In the genomic region with DNA sequence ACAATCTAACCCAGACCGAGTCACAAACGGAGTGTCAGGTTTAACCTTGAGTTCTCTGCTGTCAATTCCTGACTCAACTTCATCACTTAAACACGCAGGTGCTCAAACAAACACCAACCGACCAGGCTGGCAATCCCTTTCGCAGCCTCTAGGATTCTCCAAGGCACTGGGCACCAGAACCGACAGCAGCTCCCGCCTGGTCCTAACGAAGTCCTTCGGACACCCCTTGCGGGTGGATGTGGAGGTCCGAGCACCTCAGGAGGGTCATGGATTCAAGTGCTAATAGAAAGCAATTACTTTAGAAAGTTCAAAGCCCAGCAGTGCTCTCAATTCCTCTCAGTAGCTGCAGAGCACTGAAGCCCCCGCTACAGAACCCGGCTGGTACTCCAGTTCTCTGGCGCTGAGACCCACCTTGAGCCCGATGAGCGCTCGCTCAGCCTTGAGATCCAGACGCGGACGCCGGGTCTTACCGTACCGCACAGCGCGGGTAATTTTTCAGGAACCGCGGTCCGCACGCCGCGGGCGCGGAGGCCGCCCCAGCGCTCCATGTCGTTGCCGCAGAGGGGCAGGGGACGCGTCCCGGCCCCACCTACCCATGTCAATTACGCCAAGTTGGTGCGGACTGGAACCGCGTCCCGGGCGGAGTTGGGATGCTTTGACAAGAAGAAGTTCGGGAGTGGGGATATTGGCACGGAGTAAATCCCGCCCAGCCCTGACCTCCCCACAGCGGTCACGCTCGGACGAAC, we compare ENCODE assay signal across 8 cellular contexts. TPM values are rescaled to one million over a fixed set of nuclear protein-coding genes. Genes with fewer than 3 reads are reported as not detected.
DNase-seq lines count a peak whose midpoint lies in the region; ATAC-seq and TF ChIP-seq lines count a peak whose summit lies in the region.

No MANE protein-coding gene starts in this region.

- no peaks in the 10 kb centered on the region for H3K79me2 ChIP-seq in neural progenitor cell (ENCODE audit: low read depth)

- no peaks in the 10 kb centered on the region for H4K20me1 ChIP-seq in neural progenitor cell (ENCODE audit: low read depth)

- H3K27me3 ChIP-seq in CD4-positive, alpha-beta T cell (ENCODE audit: control insufficient read depth, insufficient read depth, low read length): no peaks in the 10 kb centered on the region
- H3K27me3 ChIP-seq in foreskin keratinocyte (peaks cover 49% of the 10 kb centered on the region), neural progenitor cell (peaks cover 48% of the 10 kb centered on the region), aorta (ENCODE audit: control insufficient read depth in 1 of 2, insufficient read depth in 2 of 2, low read length in 1 of 2) (no peaks in the 10 kb centered on the region)

- no peak overlapping the region for H3K9ac ChIP-seq in neural progenitor cell

- peak; percentile 11 to 48 (median 29) for DNase-seq in CD4-positive, alpha-beta T cell
- DNase-seq in GM20000 (ENCODE audit: low spot score) (peak; percentile 38), HuH-7 (ENCODE audit: low spot score) (peak; percentile 15), SHP77 (lab: John Stamatoyannopoulos, UW) (peak; percentile 80 to 84), foreskin keratinocyte (peak; percentile 20 to 51), neural progenitor cell (ENCODE audit: low spot score) (peak; percentile 74), aorta (peak; percentile 64 to 82)
- DNase-seq in activated naive CD4-positive, alpha-beta T cell treated with Interleukin-2 at 50 U/mL for 16 hours: peak; percentile 57

- POLR2A ChIA-PET in CD4-positive, alpha-beta T cell (lab: Charles Lee): interaction anchor here (0.9 to 3.7 kb wide), 8 partner anchors 12 to 252 kb away, joined by 3 to 21 read pairs (median 10); a partner anchor contains a TSS

- no peaks in the 10 kb centered on the region for H3K4me1 ChIP-seq in foreskin keratinocyte
- H3K4me1 ChIP-seq in neural progenitor cell: no peaks in the 10 kb centered on the region
- no peaks in the 10 kb centered on the region for H3K4me1 ChIP-seq in aorta (ENCODE audit: control insufficient read depth in 1 of 2, insufficient read depth in 2 of 2, low read length in 2 of 2)

- peak overlapping the region; percentile 63 for H3K27ac ChIP-seq in CD4-positive, alpha-beta T cell (ENCODE audit: low read depth, low read length)
- no peak overlapping the region for H3K27ac ChIP-seq in foreskin keratinocyte
- no peak overlapping the region for H3K27ac ChIP-seq in neural progenitor cell
- H3K27ac ChIP-seq in aorta (ENCODE audit: low read depth in 1 of 2, low read length in 2 of 2): peak overlapping the region; percentile 24 to 65

- no peak for TF ChIP-seq CTCF in CD4-positive, alpha-beta T cell (IDR thresholded peaks at IDR 0.05)
- no peak for TF ChIP-seq CTCF in GM20000 (IDR thresholded peaks at IDR 0.05; ENCODE audit: extremely low read depth, missing control alignments)
- TF ChIP-seq CTCF in foreskin keratinocyte (conservative IDR thresholded peaks at IDR 0.05): peak; percentile 51
- TF ChIP-seq CTCF in neural progenitor cell (IDR thresholded peaks at IDR 0.05): peak; percentile 53

- peaks cover 11% of the 10 kb centered on the region for H3F3A ChIP-seq in neural progenitor cell (ENCODE audit: low read depth)

- H3K36me3 ChIP-seq in neural progenitor cell: no peaks in the 10 kb centered on the region
- H3K36me3 ChIP-seq in aorta (ENCODE audit: control insufficient read depth in 1 of 2, insufficient read depth in 2 of 2, low read length in 1 of 2): no peaks in the 10 kb centered on the region

- peak overlapping the region; percentile 88 for H2AFZ ChIP-seq in neural progenitor cell (replicated peaks)

- no peaks in the 10 kb centered on the region for H3K36me3 Mint-ChIP-seq in CD4-positive, alpha-beta T cell (ENCODE audit: low read depth)
- H3K36me3 Mint-ChIP-seq in neural progenitor cell: no peaks in the 10 kb centered on the region

- ATAC-seq in CD4-positive, alpha-beta T cell (ENCODE audit: poor library complexity): peak; percentile 28
- peak; percentile 47 for ATAC-seq in foreskin keratinocyte
- peak; percentile 51 for ATAC-seq in aorta (ENCODE audit: low FRiP score)

- intact Hi-C loops in CD4-positive, alpha-beta T cell (cut with DNase I, micrococcal nuclease): loop anchor here (2.0 to 5.0 kb wide), 9 partner anchors 42 to 432 kb away; a partner anchor contains a TSS
- intact Hi-C loops in aorta (cut with DNase I): loop anchor here in 1 of 2 donors (2.0 to 10.0 kb wide), 3 partner anchors 38 to 355 kb away; a partner anchor contains a TSS

- H3K4me3 ChIP-seq in neural progenitor cell (peak overlapping the region; percentile 68), aorta (ENCODE audit: low read length in 2 of 2) (peak overlapping the region; percentile 40 to 69)

- H3K4me3 Mint-ChIP-seq in CD4-positive, alpha-beta T cell: peak overlapping the region; percentile 97
- peak overlapping the region; percentile 90 for H3K4me3 Mint-ChIP-seq in neural progenitor cell

- WGBS in aorta, 2 donors: 1% methylated on average over 53 of the region's 53 CpGs

- CTCF ChIA-PET in CD4-positive, alpha-beta T cell (lab: Charles Lee): no interaction called here

- peak overlapping the region; percentile 67 for H3K27ac Mint-ChIP-seq in CD4-positive, alpha-beta T cell
- H3K27ac Mint-ChIP-seq in neural progenitor cell: no peak overlapping the region

- no peaks in the 10 kb centered on the region for H3K9me3 ChIP-seq in CD4-positive, alpha-beta T cell (ENCODE audit: control insufficient read depth, low read length)
- H3K9me3 ChIP-seq in neural progenitor cell (ENCODE audit: low read depth) (no peaks in the 10 kb centered on the region), aorta (ENCODE audit: control insufficient read depth, low read length) (no peaks in the 10 kb centered on the region)

- H3K27me3 Mint-ChIP-seq in CD4-positive, alpha-beta T cell: peaks cover 12% of the 10 kb centered on the region
- H3K27me3 Mint-ChIP-seq in neural progenitor cell (ENCODE audit: insufficient read depth, low read depth): peaks cover 6% of the 10 kb centered on the region

- peak overlapping the region; percentile 86 for H3K4me2 ChIP-seq in neural progenitor cell

- H3K9me3 Mint-ChIP-seq in CD4-positive, alpha-beta T cell: no peaks in the 10 kb centered on the region
- H3K9me3 Mint-ChIP-seq in neural progenitor cell: peaks cover 2% of the 10 kb centered on the region

- H3K4me1 Mint-ChIP-seq in CD4-positive, alpha-beta T cell (ENCODE audit: low read depth): peaks cover 21% of the 10 kb centered on the region
- H3K4me1 Mint-ChIP-seq in neural progenitor cell: peaks cover 10% of the 10 kb centered on the region

RNA-seq across cellular contexts. Expression of a gene that starts 0.7 kb away (rescaled TPM):
- total RNA-seq in CD4-positive, alpha-beta T cell: 1 to 10 TPM; 5.2 to 6.2 TPM
- total RNA-seq in foreskin keratinocyte: 0.42 and 0.61 TPM in 2 replicates
- 0.26 and 0.51 TPM in 2 replicates for polyA plus RNA-seq in foreskin keratinocyte
- total RNA-seq in neural progenitor cell (ENCODE audit: low replicate concordance): 0.53 and 6.1 TPM in 2 replicates
- total RNA-seq in aorta: 10 to 100 TPM; 21.1 to 23.1 TPM
- polyA plus RNA-seq in aorta: under 1 TPM; 0.38 to 0.82 TPM

RNA-seq across cellular contexts. Expression of a gene that starts 43.6 kb away (rescaled TPM):
- 1 to 10 TPM; 5.1 to 5.7 TPM for total RNA-seq in CD4-positive, alpha-beta T cell
- total RNA-seq in foreskin keratinocyte (3.4 and 4.2 TPM in 2 replicates), neural progenitor cell (ENCODE audit: low replicate concordance) (0.09 and 1.5 TPM in 2 replicates), aorta (1 to 10 TPM; 4.2 to 6.2 TPM)
- polyA plus RNA-seq in foreskin keratinocyte (3.7 and 4.3 TPM in 2 replicates), aorta (1 to 10 TPM; 3.1 to 7.3 TPM)

Comparison
In these comparisons a context has a peak if more than half of its experiments do, and no peak if none do; other contexts are left out.
1. DNase-seq: peak in every context shown above with its lines; median percentile 82 in SHP77; 74 in neural progenitor cell; 73 in aorta; 57 in activated naive CD4-positive, alpha-beta T cell treated with Interleukin-2 at 50 U/mL for 16 hours; 38 in GM20000; 36 in foreskin keratinocyte; 29 in CD4-positive, alpha-beta T cell; 15 in HuH-7.
2. H3K27ac ChIP-seq: peak in CD4-positive, alpha-beta T cell (single experiment) and aorta (2 of 2); none in foreskin keratinocyte (single experiment) and neural progenitor cell (single experiment).
3. CTCF ChIP-seq: peak in foreskin keratinocyte (single experiment) and neural progenitor cell (single experiment); none in CD4-positive, alpha-beta T cell (single experiment) and GM20000 (single experiment).
4. Peak in every context shown above with its lines, with median percentiles within 50 percentile points of each other: ATAC-seq.